29 cellular contexts compared by ENCODE assay signal in genomic region chr5:170528976-170529375, GRCh38. TPM values are rescaled to one million over a fixed set of nuclear protein-coding genes. Genes with fewer than 3 reads are reported as not detected.
"Had no signal": no experiment of that assay in that cellular context is flagged by ENCODE, and none has a peak within 500 bp of the region (broad histone marks: within the 10 kb centered on the region; RNA-seq: fewer than 3 reads in every experiment).

No MANE protein-coding gene starts in this region.

- H3K36me3 ChIP-seq: esophagus squamous epithelium, gastrocnemius medialis, heart right ventricle, left lung, lower lobe of right lung had no signal

- H3K4me1 ChIP-seq: esophagus squamous epithelium, gastrocnemius medialis, left lung, lower lobe of right lung had no signal

- H3K27ac ChIP-seq: coronary artery, dorsolateral prefrontal cortex, epithelial cell of prostate, esophagus squamous epithelium, gastrocnemius medialis, heart right ventricle, left lung, lower lobe of right lung had no signal

- DNase-seq: dermis blood vessel endothelial cell; dorsolateral prefrontal cortex; effector CD4-positive, alpha-beta T cell; effector memory CD4-positive, alpha-beta T cell; erythroblast; esophagus squamous epithelium; foreskin fibroblast; foreskin melanocyte; gastrocnemius medialis; glutamatergic neuron; heart right ventricle; hippocampal formation; left cardiac atrium; left lung; left ventricle myocardium superior; lower lobe of right lung; mesenchymal stem cell; mucosa of descending colon; naive B cell had no signal

- H3K4me3 ChIP-seq: coronary artery, dorsolateral prefrontal cortex, esophagus squamous epithelium, gastrocnemius medialis, heart right ventricle, left lung, lower lobe of right lung, mucosa of descending colon had no signal

- H3K27me3 ChIP-seq: dorsolateral prefrontal cortex, gastrocnemius medialis had no signal

- ATAC-seq: esophagus mucosa, gastrocnemius medialis, heart right ventricle, left cardiac atrium, left lung, left ventricle myocardium superior, lower lobe of right lung, mucosa of descending colon had no signal

- FAIRE-seq: colon, endometrium, islet of Langerhans, keratinocyte had no signal

- H3K9me3 ChIP-seq: esophagus squamous epithelium, gastrocnemius medialis, heart right ventricle, left lung, lower lobe of right lung, mucosa of descending colon had no signal

RNA-seq across cellular contexts. Expression of gene KCNIP1, which starts 25.2 kb away (rescaled TPM):
- total RNA-seq: esophagus mucosa, esophagus squamous epithelium, gastrocnemius medialis, left cardiac atrium, lower leg skin, mesenteric fat pad, myocyte had no signal
- polyA plus RNA-seq: keratinocyte had no signal
